Comparison of ENCODE assay signal across 30 cellular contexts in the genomic region with DNA sequence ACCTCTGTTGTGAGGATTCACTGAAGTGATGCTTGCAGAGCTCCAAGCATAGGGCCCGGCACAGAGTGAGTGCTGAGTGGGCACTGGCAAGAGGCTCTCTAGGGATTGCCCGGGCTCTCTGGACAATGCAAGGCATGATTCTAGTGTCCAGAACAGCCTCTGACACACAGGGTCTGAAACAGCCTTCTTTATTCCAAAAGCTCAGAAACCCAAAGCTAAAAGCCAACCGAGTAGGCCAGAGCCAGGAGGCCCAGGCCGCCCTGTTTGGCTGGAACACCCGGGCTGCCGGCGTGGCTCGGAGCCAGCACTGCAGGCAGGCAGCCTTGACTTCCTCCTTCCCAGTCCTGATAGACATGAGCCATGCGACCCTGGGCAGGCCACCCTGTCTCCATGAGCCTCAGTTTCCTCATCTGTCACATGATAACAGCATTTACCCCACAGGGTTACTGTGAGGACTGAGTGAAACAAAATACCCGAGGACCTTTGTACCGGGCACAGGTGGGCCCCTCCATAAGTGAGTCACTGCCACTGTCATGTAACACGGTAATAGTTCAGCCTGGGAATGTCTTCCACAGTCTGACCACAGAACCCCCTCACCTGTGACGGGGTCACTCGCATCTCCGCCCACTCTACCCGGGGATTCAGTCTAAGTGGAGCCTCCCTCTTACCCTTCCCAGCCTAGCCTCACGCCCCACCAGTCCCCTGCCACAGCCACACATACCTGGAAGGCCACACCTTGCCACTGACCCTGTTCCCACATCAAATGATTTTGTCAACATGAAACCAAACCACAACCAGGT. TPM values are rescaled to one million over a fixed set of nuclear protein-coding genes. Genes with fewer than 3 reads are reported as not detected.
DNase-seq lines count a peak whose midpoint lies in the region; ATAC-seq and TF ChIP-seq lines count a peak whose summit lies in the region.
"Had no signal": no experiment of that assay in that cellular context is flagged by ENCODE, and none has a peak within 500 bp of the region (broad histone marks: within the 10 kb centered on the region; RNA-seq: fewer than 3 reads in every experiment).

No MANE protein-coding gene starts in this region.

- H3K4me3 Mint-ChIP-seq in naive thymus-derived CD4-positive, alpha-beta T cell, result no peak overlapping the region
- no peak overlapping the region for H3K4me3 Mint-ChIP-seq in CD8-positive, alpha-beta memory T cell
- H3K4me3 Mint-ChIP-seq: activated CD4-positive, alpha-beta T cell treated with anti-CD3 and anti-CD28 coated beads for 36 hours; activated naive CD8-positive, alpha-beta T cell treated with anti-CD3 and anti-CD28 coated beads for 36 hours; CD4-positive, CD25-positive, alpha-beta regulatory T cell; stimulated activated naive B cell treated with anti-CD40 and anti-IgM and Interleukin-4, amounts not matched to agents 10 μg/mL and 1 μg/mL and 100 μg/mL, for 72 hours had no signal

- H3K27ac ChIP-seq in left ventricle myocardium inferior (replicated peaks), result no peak overlapping the region
- H3K27ac ChIP-seq in right atrium auricular region, result no peak overlapping the region
- H3K27ac ChIP-seq in dorsolateral prefrontal cortex, result peak overlapping the region in 12 of 59 donors; percentile 0 to 64 (median 36)
- no peak overlapping the region for H3K27ac ChIP-seq in naive thymus-derived CD4-positive, alpha-beta T cell (ENCODE audit: low read depth, low read length)
- H3K27ac ChIP-seq in CD8-positive, alpha-beta memory T cell (ENCODE audit: low read depth, low read length), result no peak overlapping the region
- H3K27ac ChIP-seq: colonic mucosa, epithelial cell of prostate, HL-60, left lung, upper lobe of right lung had no signal

- intact Hi-C loops in left ventricle myocardium inferior (cut with micrococcal nuclease) (no loop called here), dorsolateral prefrontal cortex (cut with DNase I) (no loop called here)
- intact Hi-C loops in naive thymus-derived CD4-positive, alpha-beta T cell (cut with micrococcal nuclease), result no loop called here

- no peaks in the 10 kb centered on the region for H3K4me1 ChIP-seq in left ventricle myocardium inferior
- H3K4me1 ChIP-seq in right atrium auricular region, result no peaks in the 10 kb centered on the region
- H3K4me1 ChIP-seq in naive thymus-derived CD4-positive, alpha-beta T cell (ENCODE audit: control insufficient read depth in 2 of 2, insufficient read depth in 2 of 2, low read length in 2 of 2), result no peaks in the 10 kb centered on the region
- H3K4me1 ChIP-seq in CD8-positive, alpha-beta memory T cell (ENCODE audit: insufficient read depth, low read length), result no peaks in the 10 kb centered on the region
- H3K4me1 ChIP-seq: colonic mucosa, left lung, upper lobe of right lung had no signal

- H3K4me1 Mint-ChIP-seq in naive thymus-derived CD4-positive, alpha-beta T cell, result no peaks in the 10 kb centered on the region
- H3K4me1 Mint-ChIP-seq in CD8-positive, alpha-beta memory T cell, result no peaks in the 10 kb centered on the region
- H3K4me1 Mint-ChIP-seq: activated CD4-positive, alpha-beta T cell treated with anti-CD3 and anti-CD28 coated beads for 36 hours; activated naive CD8-positive, alpha-beta T cell treated with anti-CD3 and anti-CD28 coated beads for 36 hours; CD4-positive, CD25-positive, alpha-beta regulatory T cell; stimulated activated naive B cell treated with anti-CD40 and anti-IgM and Interleukin-4, amounts not matched to agents 10 μg/mL and 1 μg/mL and 100 μg/mL, for 72 hours had no signal

- no peaks in the 10 kb centered on the region for H3K36me3 ChIP-seq in left ventricle myocardium inferior
- H3K36me3 ChIP-seq in right atrium auricular region, result no peaks in the 10 kb centered on the region
- H3K36me3 ChIP-seq in naive thymus-derived CD4-positive, alpha-beta T cell (ENCODE audit: control insufficient read depth in 2 of 3, insufficient read depth in 3 of 3, low read length in 3 of 3), result no peaks in the 10 kb centered on the region
- H3K36me3 ChIP-seq in CD8-positive, alpha-beta memory T cell (ENCODE audit: insufficient read depth, low read length), result no peaks in the 10 kb centered on the region
- H3K36me3 ChIP-seq: colonic mucosa, left lung, upper lobe of right lung had no signal

- H3K27ac Mint-ChIP-seq in naive thymus-derived CD4-positive, alpha-beta T cell, result no peak overlapping the region
- peak overlapping the region in 1 of 8 donors; percentile 85 for H3K27ac Mint-ChIP-seq in CD8-positive, alpha-beta memory T cell
- H3K27ac Mint-ChIP-seq: activated CD4-positive, alpha-beta T cell treated with anti-CD3 and anti-CD28 coated beads for 36 hours; activated naive CD8-positive, alpha-beta T cell treated with anti-CD3 and anti-CD28 coated beads for 36 hours; CD4-positive, CD25-positive, alpha-beta regulatory T cell; stimulated activated naive B cell treated with anti-CD40 and anti-IgM and Interleukin-4, amounts not matched to agents 10 μg/mL and 1 μg/mL and 100 μg/mL, for 72 hours had no signal

- TF ChIP-seq CTCF in left ventricle myocardium inferior (IDR thresholded peaks at IDR 0.05; ENCODE audit: borderline replicate concordance), result no peak
- no peak for TF ChIP-seq CTCF in right atrium auricular region (IDR thresholded peaks at IDR 0.05)
- no peak for TF ChIP-seq CTCF in dorsolateral prefrontal cortex (IDR thresholded peaks at IDR 0.05 in 54 of 56, conservative IDR thresholded peaks at IDR 0.05 in 2 of 56; ENCODE audit: low read depth in 1 of 56, partially characterized antibody in 56 of 56)

- H3K9me3 ChIP-seq in left ventricle myocardium inferior (replicated peaks), result no peaks in the 10 kb centered on the region
- H3K9me3 ChIP-seq in right atrium auricular region, result no peaks in the 10 kb centered on the region
- no peaks in the 10 kb centered on the region for H3K9me3 ChIP-seq in naive thymus-derived CD4-positive, alpha-beta T cell (ENCODE audit: control insufficient read depth in 2 of 3, low read length in 3 of 3)
- H3K9me3 ChIP-seq in CD8-positive, alpha-beta memory T cell (ENCODE audit: low read length), result no peaks in the 10 kb centered on the region
- H3K9me3 ChIP-seq: colonic mucosa, left lung, upper lobe of right lung had no signal

- H3K4me3 ChIP-seq in left ventricle myocardium inferior, result no peak overlapping the region
- no peak overlapping the region for H3K4me3 ChIP-seq in right atrium auricular region
- H3K4me3 ChIP-seq in dorsolateral prefrontal cortex, result no peak overlapping the region
- H3K4me3 ChIP-seq in naive thymus-derived CD4-positive, alpha-beta T cell (ENCODE audit: low read length), result no peak overlapping the region
- H3K4me3 ChIP-seq in CD8-positive, alpha-beta memory T cell (ENCODE audit: low read length), result no peak overlapping the region
- H3K4me3 ChIP-seq: colonic mucosa, left lung, upper lobe of right lung had no signal

- POLR2A ChIA-PET in naive thymus-derived CD4-positive, alpha-beta T cell (lab: Charles Lee), result no interaction called here
- POLR2A ChIA-PET in CD8-positive, alpha-beta memory T cell (lab: Charles Lee), result no interaction called here

- H3K27me3 Mint-ChIP-seq in naive thymus-derived CD4-positive, alpha-beta T cell, result peaks cover 0 to 12% (median 9%) of the 10 kb centered on the region in 5 donors
- H3K27me3 Mint-ChIP-seq in CD8-positive, alpha-beta memory T cell, result peaks cover 3% of the 10 kb centered on the region in 2 donors
- H3K27me3 Mint-ChIP-seq: activated naive CD8-positive, alpha-beta T cell treated with anti-CD3 and anti-CD28 coated beads for 36 hours; stimulated activated naive B cell treated with anti-CD40 and anti-IgM and Interleukin-4, amounts not matched to agents 10 μg/mL and 1 μg/mL and 100 μg/mL, for 72 hours had no signal

- CTCF ChIA-PET in naive thymus-derived CD4-positive, alpha-beta T cell (lab: Charles Lee), result no interaction called here
- CTCF ChIA-PET in CD8-positive, alpha-beta memory T cell (lab: Charles Lee), result no interaction called here

- H3K9me3 Mint-ChIP-seq in naive thymus-derived CD4-positive, alpha-beta T cell, result peaks cover 0 to 4% (median 0%) of the 10 kb centered on the region in 11 donors
- H3K9me3 Mint-ChIP-seq in CD8-positive, alpha-beta memory T cell, result peaks cover 0 to 2% (median 0%) of the 10 kb centered on the region in 5 donors
- H3K9me3 Mint-ChIP-seq: activated naive CD8-positive, alpha-beta T cell treated with anti-CD3 and anti-CD28 coated beads for 36 hours; stimulated activated naive B cell treated with anti-CD40 and anti-IgM and Interleukin-4, amounts not matched to agents 10 μg/mL and 1 μg/mL and 100 μg/mL, for 72 hours had no signal

- H3K27me3 ChIP-seq in left ventricle myocardium inferior (ENCODE audit: low read depth), result peaks cover 17% of the 10 kb centered on the region
- H3K27me3 ChIP-seq in right atrium auricular region, result no peaks in the 10 kb centered on the region
- H3K27me3 ChIP-seq in dorsolateral prefrontal cortex, result no peaks in the 10 kb centered on the region
- no peaks in the 10 kb centered on the region for H3K27me3 ChIP-seq in naive thymus-derived CD4-positive, alpha-beta T cell (ENCODE audit: control insufficient read depth in 2 of 2, insufficient read depth in 2 of 2, low read length in 2 of 2)
- no peaks in the 10 kb centered on the region for H3K27me3 ChIP-seq in CD8-positive, alpha-beta memory T cell (ENCODE audit: insufficient read depth, low read length, poor library complexity, severe bottlenecking)
- H3K27me3 ChIP-seq: colonic mucosa, left lung, upper lobe of right lung had no signal

- ATAC-seq in naive thymus-derived CD4-positive, alpha-beta T cell, result peak; percentile 16
- ATAC-seq: activated CD4-positive, alpha-beta T cell treated with anti-CD3 and anti-CD28 coated beads for 36 hours; left lung; stimulated activated naive B cell treated with anti-CD40 and anti-IgM and Interleukin-4, amounts not matched to agents 10 μg/mL and 1 μg/mL and 100 μg/mL, for 72 hours; upper lobe of right lung had no signal

- DNase-seq in left ventricle myocardium inferior (peak; percentile 17), right atrium auricular region (ENCODE audit: low spot score) (no peak), dorsolateral prefrontal cortex (peak in 6 of 10 donors; percentile 20 to 56 (median 38)), T1000 (lab: John Stamatoyannopoulos, UW) (no peak), NCI-H2227 (lab: John Stamatoyannopoulos, UW; ENCODE audit: unreplicated experiment) (no peak)
- no peak for DNase-seq in naive thymus-derived CD4-positive, alpha-beta T cell
- DNase-seq in activated CD4-positive, alpha-beta T cell treated with anti-CD3 and anti-CD28 coated beads for 4 hours, result no peak
- DNase-seq in CD8-positive, alpha-beta memory T cell, result no peak
- DNase-seq: activated CD4-positive, alpha-beta T cell treated with anti-CD3 and anti-CD28 coated beads for 36 hours; activated CD8-positive, alpha-beta memory T cell treated with anti-CD3 and anti-CD28 coated beads for 24 hours; activated effector memory CD4-positive, alpha-beta T cell treated with Interleukin-2 at 50 U/mL for 16 hours; activated naive CD8-positive, alpha-beta T cell treated with anti-CD3 and anti-CD28 coated beads for 36 hours; activated T-cell treated with anti-CD3 and anti-CD28 coated beads for 4 hours; aorta; CD4-positive, CD25-positive, alpha-beta regulatory T cell; colonic mucosa; effector memory CD4-positive, alpha-beta T cell; H7; Karpas-422; NCI-H1417 treated with DMSO at 0.1 percent for 48 hours; NCI-H2029 treated with DMSO at 0.1 percent for 48 hours; NK-92 treated with Interleukin-12 subunit alpha and Interleukin-12 subunit beta, amount 100 ng/mL, for 24 hours; stimulated activated naive B cell treated with anti-CD40 and anti-IgM and Interleukin-4, amounts not matched to agents 10 μg/mL and 1 μg/mL and 100 μg/mL, for 72 hours; upper lobe of right lung had no signal

- H3K36me3 Mint-ChIP-seq in naive thymus-derived CD4-positive, alpha-beta T cell, result no peaks in the 10 kb centered on the region
- no peaks in the 10 kb centered on the region for H3K36me3 Mint-ChIP-seq in CD8-positive, alpha-beta memory T cell
- H3K36me3 Mint-ChIP-seq: CD4-positive, CD25-positive, alpha-beta regulatory T cell; stimulated activated naive B cell treated with anti-CD40 and anti-IgM and Interleukin-4, amounts not matched to agents 10 μg/mL and 1 μg/mL and 100 μg/mL, for 72 hours had no signal

RNA-seq across cellular contexts. Expression of a gene that starts 51.4 kb away (rescaled TPM):
- 0.08 TPM for total RNA-seq in left ventricle myocardium inferior
- total RNA-seq in right atrium auricular region, result under 1 TPM; 0.11 to 0.35 TPM
- total RNA-seq in dorsolateral prefrontal cortex, result 100 to 1,000 TPM in 53 of 120 experiments, 10 to 100 TPM in 67; 34.9 to 179 (median 93.9) TPM
- not detected for total RNA-seq in naive thymus-derived CD4-positive, alpha-beta T cell
- not detected for polyA plus RNA-seq in naive thymus-derived CD4-positive, alpha-beta T cell
- not detected for total RNA-seq in CD8-positive, alpha-beta memory T cell
- not detected for polyA plus RNA-seq in CD8-positive, alpha-beta memory T cell
- total RNA-seq: activated CD4-positive, alpha-beta T cell treated with anti-CD3 and anti-CD28 coated beads for 36 hours; activated naive CD8-positive, alpha-beta T cell treated with anti-CD3 and anti-CD28 coated beads for 36 hours; CD4-positive, CD25-positive, alpha-beta regulatory T cell; glomerular endothelial cell; mesenteric fat pad; T-helper 2 cell treated with Interferon-gamma antibody and Interleukin-4, amounts not matched to agents 100 ng/mL and 5 ng/mL, for 36 hours had no signal
- polyA plus RNA-seq: CD4-positive, CD25-positive, alpha-beta regulatory T cell had no signal

Comparison
In these comparisons a context has a peak if more than half of its experiments do, and no peak if none do; other contexts are left out.
1. DNase-seq: peak in left ventricle myocardium inferior (single experiment) and dorsolateral prefrontal cortex (6 of 10); none in right atrium auricular region (single experiment), naive thymus-derived CD4-positive, alpha-beta T cell (0 of 9), T1000 (single experiment), NCI-H2227 (single experiment), activated CD4-positive, alpha-beta T cell treated with anti-CD3 and anti-CD28 coated beads for 4 hours (0 of 2) and CD8-positive, alpha-beta memory T cell (0 of 5).
2. RNA of a gene that starts 51.4 kb away (total RNA-seq): 34.9 to 179 TPM in dorsolateral prefrontal cortex; 0.11 to 0.35 TPM in right atrium auricular region, 0.08 TPM in left ventricle myocardium inferior (single experiment), not detected in naive thymus-derived CD4-positive, alpha-beta T cell and not detected in CD8-positive, alpha-beta memory T cell; every median in the first group is over 10 times any median in the second.